ENCODE assay signal across 8 cellular contexts in the genomic region with DNA sequence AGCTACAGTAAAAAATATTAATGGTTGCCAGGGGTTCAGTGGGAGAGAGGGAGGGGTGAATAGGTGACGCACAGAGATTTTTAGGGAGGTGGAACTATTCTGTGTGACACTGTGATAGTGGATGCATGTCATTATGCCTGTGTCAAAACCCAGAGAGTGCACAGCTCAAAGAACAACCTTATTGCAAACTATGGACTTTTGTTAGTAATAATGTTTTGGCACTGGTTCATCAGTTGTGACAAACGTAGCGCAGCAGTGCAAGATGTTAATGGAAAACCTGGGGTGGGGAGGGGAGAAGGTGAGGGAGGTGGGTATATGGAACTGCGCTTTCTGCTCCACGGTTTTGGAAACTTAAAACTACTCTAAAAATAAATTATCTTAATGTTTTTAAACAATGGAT.
"Had no signal": no experiment of that assay in that cellular context is flagged by ENCODE, and none has a peak within 500 bp of the region (broad histone marks: within the 10 kb centered on the region; RNA-seq: fewer than 3 reads in every experiment).

No MANE protein-coding gene starts in this region.

- H3K4me3 ChIP-seq: GM23338 had no signal

- H3K4me2 ChIP-seq: GM23338 had no signal

- H3K27ac Mint-ChIP-seq: GM23338, H9, IgD-negative memory B cell had no signal

- DNase-seq: H9, HCEC 1CT, KBM-7 had no signal

- H2AFZ ChIP-seq: GM23338 had no signal

- H3K4me3 Mint-ChIP-seq: GM23338, H9, IgD-negative memory B cell had no signal

- H3K27me3 Mint-ChIP-seq: IgD-negative memory B cell had no signal

- H3K9me3 Mint-ChIP-seq: IgD-negative memory B cell had no signal

- FAIRE-seq: H1, H54, HTR-8/SVneo had no signal

- ATAC-seq: GM23338 had no signal
